In genomic region chr10:133377025-133377817, GRCh38 we compare ENCODE assay signal across 12 cellular contexts. TPM values are rescaled to one million over a fixed set of nuclear protein-coding genes. Genes with fewer than 3 reads are reported as not detected.
A peak's percentile ranks its signal among the peaks of the same experiment; 100 is the strongest.
DNase-seq lines count a peak whose midpoint lies in the region; ATAC-seq and TF ChIP-seq lines count a peak whose summit lies in the region.
"Had no signal": no experiment of that assay in that cellular context is flagged by ENCODE, and none has a peak within 500 bp of the region (broad histone marks: within the 10 kb centered on the region; RNA-seq: fewer than 3 reads in every experiment).

No MANE protein-coding gene starts in this region.

- no peaks in the 10 kb centered on the region for H4K20me1 ChIP-seq in IMR-90 (ENCODE audit: insufficient read depth, low read length)

- dilution Hi-C loops in IMR-90 (cut with HindIII; ENCODE audit: low sequenced_read_pairs, unreplicated experiment) = no loop called here

- WGBS in IMR-90 (ENCODE audit: extremely low coverage in 2 of 2, insufficient read length in 1 of 2), 2 experiments = 94% methylated on average over 24 of the region's 30 CpGs; no CpG with 5 or more reads in 1 of the 2 experiments

- no peak overlapping the region for H4K91ac ChIP-seq in IMR-90 (ENCODE audit: insufficient read depth, low read depth, low read length)

- ATAC-seq in IMR-90 (ENCODE audit: low read depth) (no peak), GM18498 (IDR thresholded peaks at IDR 0.05; ENCODE audit: unreplicated experiment) (no peak)
- ATAC-seq: activated CD4-positive, CD25-positive, alpha-beta regulatory T cell treated with anti-CD3 and anti-CD28 coated beads, Interleukin-2, amount 50 U/mL, for 24 hours had no signal

- no peak overlapping the region; the same call in 1 of the 2 replicates for H3K23ac ChIP-seq in IMR-90 (ENCODE audit: low read depth, low read length)

- no peak for TF ChIP-seq RAD21 in IMR-90 (IDR thresholded peaks at IDR 0.05; ENCODE audit: low read length)

- BruUV-seq in IMR-90 (replicated peaks; lab: Mats Ljungman, UMichigan) = no TSS peak

- no peak overlapping the region for H3K4me2 ChIP-seq in IMR-90 (ENCODE audit: low read depth, low read length)

- H3K4me3 Mint-ChIP-seq in neural crest cell = peak overlapping the region; percentile 72

- no peak overlapping the region for H3K18ac ChIP-seq in IMR-90 (ENCODE audit: low read depth, low read length)

- no peaks in the 10 kb centered on the region for H3K9me3 Mint-ChIP-seq in neural crest cell

- H4K5ac ChIP-seq in IMR-90 (ENCODE audit: low read depth, low read length) = no peak overlapping the region

- H3K4me1 ChIP-seq in IMR-90 (ENCODE audit: control insufficient read depth, insufficient read depth, low read length) (peaks cover 7% of the 10 kb centered on the region), breast epithelium (no peaks in the 10 kb centered on the region)

- H3K9me3 ChIP-seq in IMR-90 (ENCODE audit: control insufficient read depth, insufficient read depth, low read length) (no peaks in the 10 kb centered on the region), breast epithelium (no peaks in the 10 kb centered on the region)

- H3K27me3 ChIP-seq in IMR-90 (ENCODE audit: control insufficient read depth, insufficient read depth, low read length) = no peaks in the 10 kb centered on the region
- no peaks in the 10 kb centered on the region for H3K27me3 ChIP-seq in breast epithelium

- H2BK15ac ChIP-seq in IMR-90 (ENCODE audit: low read depth, low read length) = no peak overlapping the region

- no peak overlapping the region for H3K27ac Mint-ChIP-seq in neural crest cell (ENCODE audit: unreplicated experiment)

- H2BK20ac ChIP-seq in IMR-90 (ENCODE audit: low read depth, low read length) = no peak overlapping the region

- no peak overlapping the region for H3K9ac ChIP-seq in IMR-90 (ENCODE audit: low read depth, low read length)

- in situ Hi-C loops in IMR-90 (cut with MboI; ENCODE audit: low sequenced_read_pairs) = no loop called here

- H2AK9ac ChIP-seq in IMR-90 (replicated peaks; ENCODE audit: low read depth, low read length, poor library complexity) = peak overlapping the region; percentile 70

- peaks cover 2% of the 10 kb centered on the region for H3K36me3 ChIP-seq in IMR-90 (ENCODE audit: control insufficient read depth, insufficient read depth, low read length)
- no peaks in the 10 kb centered on the region for H3K36me3 ChIP-seq in breast epithelium

- H3K14ac ChIP-seq in IMR-90 (replicated peaks; ENCODE audit: low read depth, low read length) = no peak overlapping the region

- peaks cover 8% of the 10 kb centered on the region; the same call in 1 of the 2 replicates for H3K9me1 ChIP-seq in IMR-90 (ENCODE audit: insufficient read depth, low read length)

- H4K8ac ChIP-seq in IMR-90 (ENCODE audit: low read depth in 2 of 2, low read length in 2 of 2) = no peak overlapping the region; a peak in 1 of 4 replicates

- intact Hi-C loops in IMR-90 (cut with micrococcal nuclease) = loop anchor here (10.0 kb wide), 1 partner anchor 52 kb away; no protein-coding TSS in a partner anchor
- intact Hi-C loops in breast epithelium (cut with DNase I; ENCODE audit: low total_unique reads) = no loop called here

- CTCF ChIA-PET in IMR-90 (lab: Yijun Ruan, JAX) = interaction anchor here (0.7 kb wide), 1 partner anchor 16 kb away, joined by 3 read pairs; no protein-coding TSS in a partner anchor

- TF ChIP-seq CTCF in C4-2B (conservative IDR thresholded peaks at IDR 0.05) (no peak), IMR-90 (conservative IDR thresholded peaks at IDR 0.05; ENCODE audit: low read depth, low read length) (no peak), breast epithelium (IDR thresholded peaks at IDR 0.05) (no peak), neural crest cell (conservative IDR thresholded peaks at IDR 0.05) (no peak)

- H3K79me1 ChIP-seq in IMR-90 (ENCODE audit: low read depth in 1 of 2, low read length in 2 of 2) = peaks cover 0 to 11% of the 10 kb centered on the region in 2 experiments

- peaks cover 31% of the 10 kb centered on the region for H3K4me1 Mint-ChIP-seq in neural crest cell

- no peaks in the 10 kb centered on the region for H3K36me3 Mint-ChIP-seq in neural crest cell (ENCODE audit: low read depth)

- H3K27me3 Mint-ChIP-seq in neural crest cell (ENCODE audit: low read depth) = peaks cover 4% of the 10 kb centered on the region

- TF ChIP-seq POLR2A in IMR-90 (IDR thresholded peaks at IDR 0.05; ENCODE audit: low read depth, low read length) = no peak
- no peak for TF ChIP-seq POLR2A in breast epithelium (IDR thresholded peaks at IDR 0.05)

- H2AK5ac ChIP-seq in IMR-90 (ENCODE audit: low read depth, low read length) = peak overlapping the region; percentile 16; the same call in 1 of the 2 replicates

- no peak overlapping the region; the same call in 1 of the 2 replicates for H3K4ac ChIP-seq in IMR-90 (ENCODE audit: low read depth, low read length)

- peak overlapping the region; percentile 73; the same call in 1 of the 2 replicates for H3K27ac ChIP-seq in C4-2B
- H3K27ac ChIP-seq in IMR-90 (ENCODE audit: insufficient read depth, low read length) = no peak overlapping the region
- no peak overlapping the region for H3K27ac ChIP-seq in breast epithelium

- H3K4me3 ChIP-seq in IMR-90 (ENCODE audit: insufficient read depth, low read depth, low read length) = no peak overlapping the region
- peak overlapping the region in 2 of 3 donors; percentile 76 to 90 for H3K4me3 ChIP-seq in breast epithelium

- no peak overlapping the region for H2BK120ac ChIP-seq in IMR-90 (ENCODE audit: low read depth, low read length)

- H3K56ac ChIP-seq in IMR-90 (ENCODE audit: extremely low read depth, insufficient read depth, low read length) = no peak overlapping the region

- H2AFZ ChIP-seq in IMR-90 (replicated peaks; ENCODE audit: low read length, poor library complexity) = peak overlapping the region; percentile 98

- DNase-seq in IMR-90 = no peak
- no peak for DNase-seq in breast epithelium (ENCODE audit: low spot score in 2 of 2)
- DNase-seq in neural crest cell (ENCODE audit: low read depth, low spot score) = no peak
- no peak for DNase-seq in NCI-H524 (lab: John Stamatoyannopoulos, UW)
- no peak for DNase-seq in GF-D8 (lab: John Stamatoyannopoulos, UW)
- no peak for DNase-seq in foreskin melanocyte

- no peak overlapping the region for H2BK5ac ChIP-seq in IMR-90 (ENCODE audit: low read depth, low read length, poor library complexity, severe bottlenecking)

- POLR2A ChIA-PET in IMR-90 (lab: Charles Lee; ENCODE audit: unreplicated experiment) = no interaction called here

TF ChIP-seq in IMR-90, 13 proteins besides CTCF, POLR2A, EP300 and RAD21 (continues in another document):
- TF ChIP-seq BHLHE40 (IDR thresholded peaks at IDR 0.05; ENCODE audit: low read depth, low read length) = no peak
- no peak for TF ChIP-seq CHD1 (IDR thresholded peaks at IDR 0.05; ENCODE audit: low read depth, low read length)
- no peak for TF ChIP-seq FOS (IDR thresholded peaks at IDR 0.05; ENCODE audit: low read depth, low read length)
- no peak for TF ChIP-seq MXI1 (IDR thresholded peaks at IDR 0.05; ENCODE audit: borderline replicate concordance, low read depth, low read length)
- TF ChIP-seq RFX5 (IDR thresholded peaks at IDR 0.05; ENCODE audit: low read depth, low read length) = no peak
- TF ChIP-seq RCOR1 (IDR thresholded peaks at IDR 0.05; ENCODE audit: insufficient replicate concordance, low read length) = no peak
- TF ChIP-seq ELK1 (IDR thresholded peaks at IDR 0.05; ENCODE audit: borderline replicate concordance, low read depth, low read length) = no peak
- no peak for TF ChIP-seq NFE2L2 (IDR thresholded peaks at IDR 0.05; ENCODE audit: low read depth, low read length)
- no peak for TF ChIP-seq SMC3 (IDR thresholded peaks at IDR 0.05; ENCODE audit: low read depth, low read length)
- no peak for TF ChIP-seq CEBPB (IDR thresholded peaks at IDR 0.05; ENCODE audit: low read depth, low read length)

RNA-seq across cellular contexts. Expression of gene PAOX, which starts 1.8 kb away (rescaled TPM):
- total RNA-seq in IMR-90 (2012; rRNA removed) (3.6 and 3.8 TPM in 2 replicates), breast epithelium (10 to 100 TPM in 1 of 3 donors, 1 to 10 TPM in 2; 7.5 to 10.5 (median 8.6) TPM), neural crest cell (8.8 and 9.7 TPM in 2 replicates)
- 4.3 and 4.5 TPM in 2 replicates for polyA plus RNA-seq in IMR-90 (2012; rRNA removed)
- polyA plus RNA-seq in IMR-90 (2012; cell fraction: cytosol; rRNA removed) = 3.9 and 4.4 TPM in 2 replicates
- polyA plus RNA-seq in IMR-90 (2012; cell fraction: nucleus; rRNA removed; ENCODE audit: low replicate concordance) = 6.7 and 12.6 TPM in 2 replicates

RNA-seq across cellular contexts. Expression of gene ECHS1, which starts 4.1 kb away (rescaled TPM):
- 60.8 and 71.1 TPM in 2 replicates for total RNA-seq in IMR-90 (2012; rRNA removed)
- 83.3 and 84.2 TPM in 2 replicates for polyA plus RNA-seq in IMR-90 (2012; rRNA removed)
- polyA plus RNA-seq in IMR-90 (2012; cell fraction: cytosol; rRNA removed) = 93.0 and 94.1 TPM in 2 replicates
- 41.5 and 43.2 TPM in 2 replicates for polyA plus RNA-seq in IMR-90 (2012; cell fraction: nucleus; rRNA removed; ENCODE audit: low replicate concordance)
- 100 to 1,000 TPM in 1 of 3 donors, 10 to 100 TPM in 2; 71.8 to 165 (median 84.2) TPM for total RNA-seq in breast epithelium
- 98.1 and 103 TPM in 2 replicates for total RNA-seq in neural crest cell

RNA-seq across cellular contexts. Expression of gene MTG1, which starts 16.7 kb away (rescaled TPM):
- total RNA-seq in IMR-90 (2012; rRNA removed) (38.0 and 38.5 TPM in 2 replicates), breast epithelium (10 to 100 TPM; 22.9 to 56.4 (median 37.0) TPM), neural crest cell (104 and 105 TPM in 2 replicates)
- polyA plus RNA-seq in IMR-90 (2012; rRNA removed) = 64.8 and 70.0 TPM in 2 replicates
- polyA plus RNA-seq in IMR-90 (2012; cell fraction: cytosol; rRNA removed) = 57.8 and 77.2 TPM in 2 replicates
- 158 and 202 TPM in 2 replicates for polyA plus RNA-seq in IMR-90 (2012; cell fraction: nucleus; rRNA removed; ENCODE audit: low replicate concordance)

RNA-seq across cellular contexts. Expression of gene FUOM, which starts 19.4 kb away (rescaled TPM):
- total RNA-seq in IMR-90 (2012; rRNA removed) (26.3 and 28.1 TPM in 2 replicates), breast epithelium (10 to 100 TPM; 13.8 to 31.5 (median 31.2) TPM), neural crest cell (18.1 and 18.3 TPM in 2 replicates)
- 52.8 and 71.2 TPM in 2 replicates for polyA plus RNA-seq in IMR-90 (2012; rRNA removed)
- polyA plus RNA-seq in IMR-90 (2012; cell fraction: cytosol; rRNA removed) = 53.8 and 71.8 TPM in 2 replicates
- 25.8 and 31.8 TPM in 2 replicates for polyA plus RNA-seq in IMR-90 (2012; cell fraction: nucleus; rRNA removed; ENCODE audit: low replicate concordance)

RNA-seq across cellular contexts. Expression of gene PRAP1, which starts 30.0 kb away (rescaled TPM):
- total RNA-seq in IMR-90 (2012; rRNA removed) = not detected in 2 replicates
- polyA plus RNA-seq in IMR-90 (2012; rRNA removed) = not detected in 2 replicates
- polyA plus RNA-seq in IMR-90 (2012; cell fraction: cytosol; rRNA removed) = 0.05 and 0.15 TPM in 2 replicates
- not detected in 2 replicates for polyA plus RNA-seq in IMR-90 (2012; cell fraction: nucleus; rRNA removed; ENCODE audit: low replicate concordance)
- not detected for total RNA-seq in breast epithelium
- not detected in 2 replicates for total RNA-seq in neural crest cell
- total RNA-seq: frontal cortex, NCI-H460 had no signal
- polyA plus RNA-seq: keratinocyte had no signal
